19 cellular contexts compared by ENCODE assay signal in genomic region chr6:52523363-52524207, GRCh38. TPM values are rescaled to one million over a fixed set of nuclear protein-coding genes. Genes with fewer than 3 reads are reported as not detected.
DNase-seq lines count a peak whose midpoint lies in the region; ATAC-seq, FAIRE-seq and TF ChIP-seq lines count a peak whose summit lies in the region.
"Had no signal": no experiment of that assay in that cellular context is flagged by ENCODE, and none has a peak within 500 bp of the region (broad histone marks: within the 10 kb centered on the region; RNA-seq: fewer than 3 reads in every experiment).

No MANE protein-coding gene starts in this region.

- no peak overlapping the region for H3K14ac ChIP-seq in mesenchymal stem cell (ENCODE audit: low read length in 2 of 2)

- peak overlapping the region; percentile 27 for H3K4me2 ChIP-seq in GM23248 (ENCODE audit: unreplicated experiment)
- no peak overlapping the region for H3K4me2 ChIP-seq in K562 (ENCODE audit: insufficient read depth, low read length)
- no peak overlapping the region for H3K4me2 ChIP-seq in mesenchymal stem cell (ENCODE audit: low read length, poor library complexity, severe bottlenecking)

- no peak overlapping the region for H4K8ac ChIP-seq in mesenchymal stem cell (ENCODE audit: low read length)

- H3K79me2 ChIP-seq in GM23248 (ENCODE audit: insufficient read depth): peaks cover 96% of the 10 kb centered on the region
- peaks cover 4% of the 10 kb centered on the region; the same call in 1 of the 3 replicates for H3K79me2 ChIP-seq in K562 (ENCODE audit: control insufficient read depth, insufficient read depth, low read length)

- no peak overlapping the region for H3K18ac ChIP-seq in mesenchymal stem cell (ENCODE audit: low read depth in 1 of 2, low read length in 2 of 2)

- H3K27ac ChIP-seq in GM23248: peak overlapping the region; percentile 98
- H3K27ac ChIP-seq in K562 (ENCODE audit: extremely low read depth, low read depth, low read length): no peak overlapping the region
- H3K27ac ChIP-seq in mesenchymal stem cell (ENCODE audit: low read length, poor library complexity, severe bottlenecking): peak overlapping the region; percentile 42
- H3K27ac ChIP-seq in suprapubic skin: no peak overlapping the region
- no peak overlapping the region for H3K27ac ChIP-seq in WERI-Rb-1

- DNase-seq in GM23248 (peak; percentile 29), NCI-H526 treated with DMSO at 0.1 percent for 48 hours (lab: John Stamatoyannopoulos, UW) (peak; percentile 90), K562 (ENCODE audit: extremely low read depth in 1 of 4, low spot score in 3 of 4) (no peak), mesenchymal stem cell (no peak), suprapubic skin (ENCODE audit: low spot score in 2 of 2) (no peak), WERI-Rb-1 (no peak)
- DNase-seq: body of pancreas; heart right ventricle; islet precursor cell; mesendoderm; NCI-H146; stimulated activated CD4-positive, alpha-beta T cell treated with anti-CD3 and anti-CD28 coated beads, Interleukin-15, amount 100 ng/mL, for 24 hours; stomach had no signal

- H3K9me1 ChIP-seq in K562 (ENCODE audit: control insufficient read depth, insufficient read depth, low read length): no peaks in the 10 kb centered on the region

- POLR2A ChIA-PET in K562 (lab: Yijun Ruan, JAX): interaction anchor here (0.7 to 1.1 kb wide), 2 partner anchors 25 to 101 kb away, joined by 3 to 4 read pairs; no protein-coding TSS in a partner anchor

- WGBS in GM23248 (ENCODE audit: low coverage in 1 of 2, low lambda C conversion rate in 2 of 2, missing lambda C conversion rate in 2 of 2), 2 experiments: 68 to 69% methylated on average over 7 of the region's 7 CpGs
- 64% methylated on average over 7 of the region's 7 CpGs for WGBS in K562 (ENCODE audit: insufficient coverage, low coverage, missing lambda C conversion rate)
- 96% methylated on average over 5 of the region's 7 CpGs for WGBS in mesenchymal stem cell
- 49% methylated on average over 7 of the region's 7 CpGs for WGBS in suprapubic skin

- ATAC-seq in K562 (no peak), HG03039 (IDR thresholded peaks at IDR 0.05; ENCODE audit: unreplicated experiment) (no peak), HG03175 (IDR thresholded peaks at IDR 0.05; ENCODE audit: unreplicated experiment) (no peak)
- ATAC-seq: activated CD4-positive, CD25-positive, alpha-beta regulatory T cell treated with anti-CD3 and anti-CD28 coated beads, Interleukin-2, amount 50 U/mL, for 24 hours; body of pancreas; esophagus mucosa; natural killer cell treated with Interleukin-12 subunit alpha and Interleukin-12 subunit beta and Interleukin-15 and Interleukin-18, amount 100 ng/mL, for 72 hours had no signal

- no peak overlapping the region for H3K4me3 ChIP-seq in GM23248
- no peak overlapping the region for H3K4me3 ChIP-seq in K562
- no peak overlapping the region for H3K4me3 ChIP-seq in mesenchymal stem cell (ENCODE audit: insufficient read depth in 1 of 2, low read depth in 1 of 2, low read length in 2 of 2)
- no peak overlapping the region for H3K4me3 ChIP-seq in suprapubic skin
- H3K4me3 ChIP-seq in WERI-Rb-1 (ENCODE audit: low read depth, low read length): no peak overlapping the region
- H3K4me3 ChIP-seq: body of pancreas, heart right ventricle, stomach had no signal

- TF ChIP-seq POLR2A in K562 (conservative IDR thresholded peaks at IDR 0.05) (no peak), suprapubic skin (IDR thresholded peaks at IDR 0.05) (no peak)

- H2BK12ac ChIP-seq in mesenchymal stem cell (ENCODE audit: low read length in 2 of 2): no peak overlapping the region

- TF ChIP-seq RAD21 in K562 (CRISPR knock-in tag; conservative IDR thresholded peaks at IDR 0.05 in 1 of 2, IDR thresholded peaks at IDR 0.05 in 1 of 2): no peak

- peaks cover 6% of the 10 kb centered on the region for H3K79me1 ChIP-seq in mesenchymal stem cell (replicated peaks; ENCODE audit: low read length, poor library complexity, severe bottlenecking)

- H3K9me3 ChIP-seq in GM23248 (ENCODE audit: low read depth) (no peaks in the 10 kb centered on the region), K562 (replicated peaks; ENCODE audit: control insufficient read depth, insufficient read depth, low read depth, low read length) (no peaks in the 10 kb centered on the region), mesenchymal stem cell (ENCODE audit: control insufficient read depth, low read length) (no peaks in the 10 kb centered on the region), suprapubic skin (no peaks in the 10 kb centered on the region), WERI-Rb-1 (ENCODE audit: severe bottlenecking) (no peaks in the 10 kb centered on the region)
- H3K9me3 ChIP-seq: body of pancreas, heart right ventricle, stomach had no signal

- FAIRE-seq in K562 (lab: Jason Lieb, UNC): no peak
- FAIRE-seq: GM12891 had no signal

- H2BK15ac ChIP-seq in mesenchymal stem cell (ENCODE audit: low read depth, poor library complexity, severe bottlenecking): no peak overlapping the region

- TF ChIP-seq EP300 in K562 (IDR thresholded peaks at IDR 0.05; ENCODE audit: low read length) (no peak), suprapubic skin (IDR thresholded peaks at IDR 0.05) (no peak)

- no peak overlapping the region for H4K91ac ChIP-seq in mesenchymal stem cell (ENCODE audit: low read length)

- peak overlapping the region; percentile 30; the same call in 1 of the 2 replicates for H3K9ac ChIP-seq in GM23248
- no peak overlapping the region for H3K9ac ChIP-seq in K562 (ENCODE audit: insufficient read depth in 1 of 2, low read depth in 2 of 2, low read length in 2 of 2)
- peak overlapping the region; percentile 81 for H3K9ac ChIP-seq in mesenchymal stem cell (ENCODE audit: low read length)

- H2AFZ ChIP-seq in GM23248 (no peak overlapping the region), K562 (ENCODE audit: low read depth, low read length) (no peak overlapping the region), mesenchymal stem cell (ENCODE audit: low read depth, low read length) (no peak overlapping the region)

- H2AK5ac ChIP-seq in mesenchymal stem cell (ENCODE audit: low read length, severe bottlenecking): no peak overlapping the region

- BruUV-seq in K562 (replicated peaks; lab: Mats Ljungman, UMichigan): no TSS peak

- no peak for TF ChIP-seq CTCF in K562 (IDR thresholded peaks at IDR 0.05 in 2 of 3, conservative IDR thresholded peaks at IDR 0.05 in 1 of 3; ENCODE audit: insufficient read depth in 2 of 3, low read depth in 1 of 3, low read length in 3 of 3)
- no peak for TF ChIP-seq CTCF in suprapubic skin (IDR thresholded peaks at IDR 0.05)
- no peak for TF ChIP-seq CTCF in WERI-Rb-1 (IDR thresholded peaks at IDR 0.05; ENCODE audit: low read depth, low read length)

- no peaks in the 10 kb centered on the region for H3K9me2 ChIP-seq in GM23248 (ENCODE audit: insufficient read depth)

- H4K20me1 ChIP-seq in GM23248 (ENCODE audit: insufficient read depth) (no peaks in the 10 kb centered on the region), K562 (replicated peaks; ENCODE audit: control insufficient read depth, insufficient read depth, low read length) (no peaks in the 10 kb centered on the region)

- H2BK5ac ChIP-seq in mesenchymal stem cell (ENCODE audit: low read depth, low read length, poor library complexity, severe bottlenecking): no peak overlapping the region

- in situ Hi-C loops in GM23248 (cut with MboI): no loop called here
- in situ Hi-C loops in K562 (cut with MboI): no loop called here

- CTCF ChIA-PET in K562 (lab: Yijun Ruan, JAX; ENCODE audit: low intra/inter-chr PET ratio): no interaction called here

- H3K4me1 ChIP-seq in GM23248 (ENCODE audit: insufficient read depth) (peaks cover 66% of the 10 kb centered on the region), K562 (replicated peaks in 1 of 2; ENCODE audit: control insufficient read depth in 2 of 2, insufficient read depth in 2 of 2, low read length in 2 of 2) (peaks cover 13 to 35% of the 10 kb centered on the region in 2 experiments), mesenchymal stem cell (ENCODE audit: control insufficient read depth, insufficient read depth, low read depth, low read length) (peaks cover 22% of the 10 kb centered on the region), suprapubic skin (peaks cover 41% of the 10 kb centered on the region)

- no peak overlapping the region for H3K4ac ChIP-seq in mesenchymal stem cell (ENCODE audit: low read depth in 1 of 2, low read length in 2 of 2)

- H3K27me3 ChIP-seq in GM23248 (replicated peaks; ENCODE audit: insufficient read depth): no peaks in the 10 kb centered on the region
- H3K27me3 ChIP-seq in K562 (ENCODE audit: control insufficient read depth in 2 of 2, insufficient read depth in 2 of 2, low read length in 2 of 2): no peaks in the 10 kb centered on the region
- no peaks in the 10 kb centered on the region for H3K27me3 ChIP-seq in mesenchymal stem cell (ENCODE audit: control insufficient read depth in 1 of 2, insufficient read depth in 1 of 2, low read length in 2 of 2)
- H3K27me3 ChIP-seq in suprapubic skin: no peaks in the 10 kb centered on the region
- no peaks in the 10 kb centered on the region for H3K27me3 ChIP-seq in WERI-Rb-1 (ENCODE audit: insufficient read depth, low read depth, severe bottlenecking)
- H3K27me3 ChIP-seq: body of pancreas, heart right ventricle, stomach had no signal

- H3K36me3 ChIP-seq in GM23248 (ENCODE audit: low read depth): peaks cover 17% of the 10 kb centered on the region
- H3K36me3 ChIP-seq in K562 (ENCODE audit: control insufficient read depth, insufficient read depth, low read length): no peaks in the 10 kb centered on the region; the same call in 2 of the 3 replicates
- peaks cover 19 to 63% of the 10 kb centered on the region in 2 experiments for H3K36me3 ChIP-seq in mesenchymal stem cell (ENCODE audit: control insufficient read depth in 1 of 2, insufficient read depth in 2 of 2, low read depth in 1 of 2, low read length in 2 of 2)
- no peaks in the 10 kb centered on the region for H3K36me3 ChIP-seq in suprapubic skin
- H3K36me3 ChIP-seq in WERI-Rb-1: peaks cover 14% of the 10 kb centered on the region
- H3K36me3 ChIP-seq: stomach had no signal

- no peak overlapping the region for H3K23ac ChIP-seq in mesenchymal stem cell (ENCODE audit: low read length in 2 of 2)

- no peak overlapping the region for H2BK120ac ChIP-seq in mesenchymal stem cell (ENCODE audit: low read depth, low read length)

- peaks cover 84% of the 10 kb centered on the region for H3F3A ChIP-seq in GM23248 (ENCODE audit: insufficient read depth)

- intact Hi-C loops in K562 (cut with micrococcal nuclease): no loop called here

RNA-seq across cellular contexts. Expression of gene TRAM2, which starts 53.3 kb away (rescaled TPM):
- total RNA-seq in GM23248 (2014; rRNA removed; shearing (Covaris generic)): 174 and 182 TPM in 2 replicates
- 141 and 145 TPM in 2 replicates for polyA plus RNA-seq in GM23248 (2016; fragmentation: Nextera tagmentation; extraction: Ambion mirVana)
- 13.0 and 21.5 TPM in 2 replicates for total RNA-seq in K562 (2011; cell fraction: chromatin; rRNA removed; ENCODE audit: low replicate concordance)
- 14.6 and 17.2 TPM in 2 replicates for total RNA-seq in K562 (2011; cell fraction: nucleolus; rRNA removed)
- 18.0 and 28.9 TPM in 2 replicates for total RNA-seq in K562 (2011; cell fraction: nucleoplasm; rRNA removed)
- total RNA-seq in K562 (2014; rRNA removed): 7.4 and 8.5 TPM in 2 replicates
- total RNA-seq in K562 (2014; rRNA removed; fragmentation: Illumina TruSeq; extraction: Trizol): 8.4 and 8.9 TPM in 2 replicates
- total RNA-seq in K562 (2015; rRNA removed; fragmentation: Illumina TruSeq; extraction: Trizol): 10.7 and 11.0 TPM in 2 replicates
- 10.8 and 13.3 TPM in 2 replicates for total RNA-seq in K562 (2021)
- polyA plus RNA-seq in K562 (2011; rRNA removed): 6.1 and 10.1 TPM in 2 replicates
- 6.4 and 8.7 TPM in 2 replicates for polyA plus RNA-seq in K562 (2011; cell fraction: cytosol; rRNA removed)
- 11.1 and 17.8 TPM in 2 replicates for polyA plus RNA-seq in K562 (2011; cell fraction: nucleus; rRNA removed)
- polyA plus RNA-seq in K562 (2012): 8.4 and 10.0 TPM in 2 replicates
- 11.6 and 12.8 TPM in 2 replicates for polyA plus RNA-seq in K562 (2014; fragmentation: Illumina TruSeq; extraction: Trizol)
- polyA plus RNA-seq in K562 (2014; fragmentation: Nextera tagmentation; extraction: Ambion mirVana): 1 to 10 TPM; 2.6 to 2.8 TPM
- polyA plus RNA-seq in K562 (2014; rRNA removed): 8.9 and 10.3 TPM in 2 replicates
- 5.8 and 10.5 TPM in 2 replicates for polyA minus RNA-seq in K562 (2011; rRNA and poly(A)+ RNA removed)
- polyA minus RNA-seq in K562 (2011; cell fraction: cytosol; rRNA and poly(A)+ RNA removed): 4.6 and 7.9 TPM in 2 replicates
- polyA minus RNA-seq in K562 (2011; cell fraction: nucleus; rRNA and poly(A)+ RNA removed): 5.3 TPM in 2 replicates
- polyA plus RNA-seq in mesenchymal stem cell (2013, experiment 1 of 2): 133 TPM
- 130 TPM for polyA plus RNA-seq in mesenchymal stem cell (2013, experiment 2 of 2)
- total RNA-seq in suprapubic skin: 10 to 100 TPM in 1 of 4 donors, 1 to 10 TPM in 3; 6.5 to 14.1 (median 7.2) TPM

Comparison
In these comparisons a context has a peak if more than half of its experiments do, and no peak if none do; other contexts are left out.
1. DNase-seq: peak in GM23248 (single experiment) and NCI-H526 treated with DMSO at 0.1 percent for 48 hours (single experiment); none in K562 (0 of 4), mesenchymal stem cell (single experiment), suprapubic skin (0 of 2) and WERI-Rb-1 (single experiment).
2. H3K27ac ChIP-seq: peak in GM23248 (single experiment) and mesenchymal stem cell (single experiment); none in K562 (single experiment), suprapubic skin (single experiment) and WERI-Rb-1 (single experiment).
3. H3K9ac ChIP-seq: peak in GM23248 (single experiment) and mesenchymal stem cell (single experiment); none in K562 (0 of 2).